1 cellular context compared by ENCODE assay signal in the genomic region with DNA sequence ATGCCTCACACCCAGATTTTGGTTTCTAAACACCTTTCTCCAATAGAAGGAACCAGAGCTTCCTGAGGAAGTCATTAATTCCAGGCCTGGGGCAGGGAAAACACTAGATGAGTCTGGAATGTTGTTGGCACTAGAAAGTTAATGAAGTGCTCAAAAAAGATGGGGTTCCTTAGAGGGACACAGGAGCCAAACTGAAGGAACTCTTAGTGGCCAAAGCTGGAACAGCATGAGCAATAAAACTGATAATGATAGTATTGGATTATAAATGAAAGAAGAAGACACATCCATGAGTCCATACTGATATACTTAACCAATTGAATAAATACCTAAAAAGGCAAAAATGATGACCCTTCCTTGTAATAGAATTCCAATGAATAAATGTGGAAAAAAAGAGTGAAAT.
TF ChIP-seq lines count a peak whose summit lies in the region.

No MANE protein-coding gene starts in this region.

TF ChIP-seq in K562, 482 proteins besides CTCF, POLR2A, EP300 and RAD21:
- TF ChIP-seq, protein P1, sequence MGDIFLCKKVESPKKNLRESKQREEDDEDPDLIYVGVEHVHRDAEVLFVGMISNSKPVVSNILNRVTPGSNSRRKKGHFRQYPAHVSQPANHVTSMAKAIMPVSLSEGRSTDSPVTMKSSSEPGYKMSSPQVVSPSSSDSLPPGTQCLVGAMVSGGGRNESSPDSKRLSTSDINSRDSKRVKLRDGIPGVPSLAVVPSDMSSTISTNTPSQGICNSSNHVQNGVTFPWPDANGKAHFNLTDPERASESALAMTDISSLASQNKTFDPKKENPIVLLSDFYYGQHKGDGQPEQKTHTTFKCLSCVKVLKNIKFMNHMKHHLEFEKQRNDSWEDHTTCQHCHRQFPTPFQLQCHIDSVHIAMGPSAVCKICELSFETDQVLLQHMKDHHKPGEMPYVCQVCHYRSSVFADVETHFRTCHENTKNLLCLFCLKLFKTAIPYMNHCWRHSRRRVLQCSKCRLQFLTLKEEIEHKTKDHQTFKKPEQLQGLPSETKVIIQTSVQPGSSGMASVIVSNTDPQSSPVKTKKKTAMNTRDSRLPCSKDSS (IDR thresholded peaks at IDR 0.05; ENCODE audit: low read depth, partially characterized antibody) = no peak
- no peak for TF ChIP-seq TRIM24 (IDR thresholded peaks at IDR 0.05)
- TF ChIP-seq, protein P2, sequence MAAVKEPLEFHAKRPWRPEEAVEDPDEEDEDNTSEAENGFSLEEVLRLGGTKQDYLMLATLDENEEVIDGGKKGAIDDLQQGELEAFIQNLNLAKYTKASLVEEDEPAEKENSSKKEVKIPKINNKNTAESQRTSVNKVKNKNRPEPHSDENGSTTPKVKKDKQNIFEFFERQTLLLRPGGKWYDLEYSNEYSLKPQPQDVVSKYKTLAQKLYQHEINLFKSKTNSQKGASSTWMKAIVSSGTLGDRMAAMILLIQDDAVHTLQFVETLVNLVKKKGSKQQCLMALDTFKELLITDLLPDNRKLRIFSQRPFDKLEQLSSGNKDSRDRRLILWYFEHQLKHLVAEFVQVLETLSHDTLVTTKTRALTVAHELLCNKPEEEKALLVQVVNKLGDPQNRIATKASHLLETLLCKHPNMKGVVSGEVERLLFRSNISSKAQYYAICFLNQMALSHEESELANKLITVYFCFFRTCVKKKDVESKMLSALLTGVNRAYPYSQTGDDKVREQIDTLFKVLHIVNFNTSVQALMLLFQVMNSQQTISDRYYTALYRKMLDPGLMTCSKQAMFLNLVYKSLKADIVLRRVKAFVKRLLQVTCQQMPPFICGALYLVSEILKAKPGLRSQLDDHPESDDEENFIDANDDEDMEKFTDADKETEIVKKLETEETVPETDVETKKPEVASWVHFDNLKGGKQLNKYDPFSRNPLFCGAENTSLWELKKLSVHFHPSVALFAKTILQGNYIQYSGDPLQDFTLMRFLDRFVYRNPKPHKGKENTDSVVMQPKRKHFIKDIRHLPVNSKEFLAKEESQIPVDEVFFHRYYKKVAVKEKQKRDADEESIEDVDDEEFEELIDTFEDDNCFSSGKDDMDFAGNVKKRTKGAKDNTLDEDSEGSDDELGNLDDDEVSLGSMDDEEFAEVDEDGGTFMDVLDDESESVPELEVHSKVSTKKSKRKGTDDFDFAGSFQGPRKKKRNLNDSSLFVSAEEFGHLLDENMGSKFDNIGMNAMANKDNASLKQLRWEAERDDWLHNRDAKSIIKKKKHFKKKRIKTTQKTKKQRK (IDR thresholded peaks at IDR 0.05; ENCODE audit: borderline replicate concordance, low read depth, low read length) = no peak
- no peak for TF ChIP-seq ZNF584 (CRISPR knock-in tag; IDR thresholded peaks at IDR 0.05; ENCODE audit: low read depth)
- TF ChIP-seq CHD4 (IDR thresholded peaks at IDR 0.05; ENCODE audit: insufficient read depth, insufficient replicate concordance, low read depth, low read length, poor library complexity, severe bottlenecking) = no peak
- no peak for TF ChIP-seq STAT6 (CRISPR knock-in tag; IDR thresholded peaks at IDR 0.05)
- TF ChIP-seq, protein P3, sequence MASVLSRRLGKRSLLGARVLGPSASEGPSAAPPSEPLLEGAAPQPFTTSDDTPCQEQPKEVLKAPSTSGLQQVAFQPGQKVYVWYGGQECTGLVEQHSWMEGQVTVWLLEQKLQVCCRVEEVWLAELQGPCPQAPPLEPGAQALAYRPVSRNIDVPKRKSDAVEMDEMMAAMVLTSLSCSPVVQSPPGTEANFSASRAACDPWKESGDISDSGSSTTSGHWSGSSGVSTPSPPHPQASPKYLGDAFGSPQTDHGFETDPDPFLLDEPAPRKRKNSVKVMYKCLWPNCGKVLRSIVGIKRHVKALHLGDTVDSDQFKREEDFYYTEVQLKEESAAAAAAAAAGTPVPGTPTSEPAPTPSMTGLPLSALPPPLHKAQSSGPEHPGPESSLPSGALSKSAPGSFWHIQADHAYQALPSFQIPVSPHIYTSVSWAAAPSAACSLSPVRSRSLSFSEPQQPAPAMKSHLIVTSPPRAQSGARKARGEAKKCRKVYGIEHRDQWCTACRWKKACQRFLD (CRISPR knock-in tag; IDR thresholded peaks at IDR 0.05) = no peak
- TF ChIP-seq, protein P4, sequence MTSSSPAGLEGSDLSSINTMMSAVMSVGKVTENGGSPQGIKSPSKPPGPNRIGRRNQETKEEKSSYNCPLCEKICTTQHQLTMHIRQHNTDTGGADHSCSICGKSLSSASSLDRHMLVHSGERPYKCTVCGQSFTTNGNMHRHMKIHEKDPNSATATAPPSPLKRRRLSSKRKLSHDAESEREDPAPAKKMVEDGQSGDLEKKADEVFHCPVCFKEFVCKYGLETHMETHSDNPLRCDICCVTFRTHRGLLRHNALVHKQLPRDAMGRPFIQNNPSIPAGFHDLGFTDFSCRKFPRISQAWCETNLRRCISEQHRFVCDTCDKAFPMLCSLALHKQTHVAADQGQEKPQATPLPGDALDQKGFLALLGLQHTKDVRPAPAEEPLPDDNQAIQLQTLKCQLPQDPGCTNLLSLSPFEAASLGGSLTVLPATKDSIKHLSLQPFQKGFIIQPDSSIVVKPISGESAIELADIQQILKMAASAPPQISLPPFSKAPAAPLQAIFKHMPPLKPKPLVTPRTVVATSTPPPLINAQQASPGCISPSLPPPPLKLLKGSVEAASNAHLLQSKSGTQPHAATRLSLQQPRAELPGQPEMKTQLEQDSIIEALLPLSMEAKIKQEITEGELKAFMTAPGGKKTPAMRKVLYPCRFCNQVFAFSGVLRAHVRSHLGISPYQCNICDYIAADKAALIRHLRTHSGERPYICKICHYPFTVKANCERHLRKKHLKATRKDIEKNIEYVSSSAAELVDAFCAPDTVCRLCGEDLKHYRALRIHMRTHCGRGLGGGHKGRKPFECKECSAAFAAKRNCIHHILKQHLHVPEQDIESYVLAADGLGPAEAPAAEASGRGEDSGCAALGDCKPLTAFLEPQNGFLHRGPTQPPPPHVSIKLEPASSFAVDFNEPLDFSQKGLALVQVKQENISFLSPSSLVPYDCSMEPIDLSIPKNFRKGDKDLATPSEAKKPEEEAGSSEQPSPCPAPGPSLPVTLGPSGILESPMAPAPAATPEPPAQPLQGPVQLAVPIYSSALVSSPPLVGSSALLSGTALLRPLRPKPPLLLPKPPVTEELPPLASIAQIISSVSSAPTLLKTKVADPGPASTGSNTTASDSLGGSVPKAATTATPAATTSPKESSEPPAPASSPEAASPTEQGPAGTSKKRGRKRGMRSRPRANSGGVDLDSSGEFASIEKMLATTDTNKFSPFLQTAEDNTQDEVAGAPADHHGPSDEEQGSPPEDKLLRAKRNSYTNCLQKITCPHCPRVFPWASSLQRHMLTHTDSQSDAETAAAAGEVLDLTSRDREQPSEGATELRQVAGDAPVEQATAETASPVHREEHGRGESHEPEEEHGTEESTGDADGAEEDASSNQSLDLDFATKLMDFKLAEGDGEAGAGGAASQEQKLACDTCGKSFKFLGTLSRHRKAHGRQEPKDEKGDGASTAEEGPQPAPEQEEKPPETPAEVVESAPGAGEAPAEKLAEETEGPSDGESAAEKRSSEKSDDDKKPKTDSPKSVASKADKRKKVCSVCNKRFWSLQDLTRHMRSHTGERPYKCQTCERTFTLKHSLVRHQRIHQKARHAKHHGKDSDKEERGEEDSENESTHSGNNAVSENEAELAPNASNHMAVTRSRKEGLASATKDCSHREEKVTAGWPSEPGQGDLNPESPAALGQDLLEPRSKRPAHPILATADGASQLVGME (CRISPR knock-in tag; IDR thresholded peaks at IDR 0.05) = no peak
- TF ChIP-seq FOXK2 (conservative IDR thresholded peaks at IDR 0.05 in 1 of 2, IDR thresholded peaks at IDR 0.05 in 1 of 2; ENCODE audit: low read depth in 2 of 2) = no peak
- TF ChIP-seq, protein P5, sequence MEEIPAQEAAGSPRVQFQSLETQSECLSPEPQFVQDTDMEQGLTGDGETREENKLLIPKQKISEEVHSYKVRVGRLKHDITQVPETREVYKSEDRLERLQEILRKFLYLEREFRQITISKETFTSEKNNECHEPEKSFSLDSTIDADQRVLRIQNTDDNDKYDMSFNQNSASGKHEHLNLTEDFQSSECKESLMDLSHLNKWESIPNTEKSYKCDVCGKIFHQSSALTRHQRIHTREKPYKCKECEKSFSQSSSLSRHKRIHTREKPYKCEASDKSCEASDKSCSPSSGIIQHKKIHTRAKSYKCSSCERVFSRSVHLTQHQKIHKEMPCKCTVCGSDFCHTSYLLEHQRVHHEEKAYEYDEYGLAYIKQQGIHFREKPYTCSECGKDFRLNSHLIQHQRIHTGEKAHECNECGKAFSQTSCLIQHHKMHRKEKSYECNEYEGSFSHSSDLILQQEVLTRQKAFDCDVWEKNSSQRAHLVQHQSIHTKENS (CRISPR knock-in tag; IDR thresholded peaks at IDR 0.05) = no peak
